9 cellular contexts compared by ENCODE assay signal in the genomic region with DNA sequence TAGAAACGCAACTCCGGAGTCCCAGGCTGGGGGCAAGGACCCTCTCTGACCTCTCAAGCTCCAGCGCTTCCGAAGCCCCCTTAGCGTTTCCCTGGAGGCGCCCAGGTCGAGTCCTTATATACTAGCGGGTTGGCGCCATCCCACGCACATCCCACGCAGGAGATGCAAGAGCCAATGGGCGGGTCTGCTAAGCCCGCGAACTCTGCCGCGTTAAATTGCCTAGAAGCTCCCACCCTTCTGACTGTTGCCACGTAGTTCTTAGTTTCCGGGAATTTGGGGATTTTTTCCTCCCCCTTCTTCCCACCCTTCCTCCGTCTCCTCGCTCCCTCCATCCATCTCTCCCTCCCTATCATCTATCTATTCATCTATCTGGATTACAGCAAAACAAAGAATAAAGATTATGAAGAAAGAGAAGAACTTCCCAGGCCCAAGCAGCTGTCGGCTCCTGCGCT. TPM values are rescaled to one million over a fixed set of nuclear protein-coding genes. Genes with fewer than 3 reads are reported as not detected.
DNase-seq lines count a peak whose midpoint lies in the region; ATAC-seq, FAIRE-seq and TF ChIP-seq lines count a peak whose summit lies in the region.
"Had no signal": no experiment of that assay in that cellular context is flagged by ENCODE, and none has a peak within 500 bp of the region (broad histone marks: within the 10 kb centered on the region; RNA-seq: fewer than 3 reads in every experiment).

A gene with protein sequence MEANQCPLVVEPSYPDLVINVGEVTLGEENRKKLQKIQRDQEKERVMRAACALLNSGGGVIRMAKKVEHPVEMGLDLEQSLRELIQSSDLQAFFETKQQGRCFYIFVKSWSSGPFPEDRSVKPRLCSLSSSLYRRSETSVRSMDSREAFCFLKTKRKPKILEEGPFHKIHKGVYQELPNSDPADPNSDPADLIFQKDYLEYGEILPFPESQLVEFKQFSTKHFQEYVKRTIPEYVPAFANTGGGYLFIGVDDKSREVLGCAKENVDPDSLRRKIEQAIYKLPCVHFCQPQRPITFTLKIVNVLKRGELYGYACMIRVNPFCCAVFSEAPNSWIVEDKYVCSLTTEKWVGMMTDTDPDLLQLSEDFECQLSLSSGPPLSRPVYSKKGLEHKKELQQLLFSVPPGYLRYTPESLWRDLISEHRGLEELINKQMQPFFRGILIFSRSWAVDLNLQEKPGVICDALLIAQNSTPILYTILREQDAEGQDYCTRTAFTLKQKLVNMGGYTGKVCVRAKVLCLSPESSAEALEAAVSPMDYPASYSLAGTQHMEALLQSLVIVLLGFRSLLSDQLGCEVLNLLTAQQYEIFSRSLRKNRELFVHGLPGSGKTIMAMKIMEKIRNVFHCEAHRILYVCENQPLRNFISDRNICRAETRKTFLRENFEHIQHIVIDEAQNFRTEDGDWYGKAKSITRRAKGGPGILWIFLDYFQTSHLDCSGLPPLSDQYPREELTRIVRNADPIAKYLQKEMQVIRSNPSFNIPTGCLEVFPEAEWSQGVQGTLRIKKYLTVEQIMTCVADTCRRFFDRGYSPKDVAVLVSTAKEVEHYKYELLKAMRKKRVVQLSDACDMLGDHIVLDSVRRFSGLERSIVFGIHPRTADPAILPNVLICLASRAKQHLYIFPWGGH (minus strand): TSS at position 90 of the 452 bp plus-strand sequence. CDS start 9,814 bp downstream, outside the sequence.

- DNase-seq in AG20443 (ENCODE audit: low spot score) (peak; percentile 96), NCI-H1105 (lab: John Stamatoyannopoulos, UW) (peak; percentile 94), bronchial epithelial cell (ENCODE audit: low read depth) (peak; percentile 17), iris pigment epithelial cell (ENCODE audit: low read depth) (peak; percentile 89), COR-L47 (lab: John Stamatoyannopoulos, UW) (no peak)
- peak; percentile 76 for DNase-seq in activated CD4-positive, CD25-positive, alpha-beta regulatory T cell treated with anti-CD3 and anti-CD28 coated beads, Interleukin-2, amount 50 U/mL, for 16 hours (ENCODE audit: low read depth, low spot score)
- peak; percentile 85 to 94 (median 88) for DNase-seq in stimulated activated CD4-positive, alpha-beta T cell treated with anti-CD3 and anti-CD28 coated beads, Interleukin-12 subunit alpha, Interleukin-12 subunit beta, amount 100 ng/mL, for 48 hours (ENCODE audit: low read depth in 2 of 3, low spot score in 1 of 3)

- peaks cover 12% of the 10 kb centered on the region for H3K27me3 ChIP-seq in bronchial epithelial cell (ENCODE audit: control insufficient read depth, insufficient read depth, low read length)

- H3K36me3 ChIP-seq in bronchial epithelial cell (ENCODE audit: control insufficient read depth, insufficient read depth, low read length), result no peaks in the 10 kb centered on the region

- H3K4me3 ChIP-seq in bronchial epithelial cell (ENCODE audit: low read depth, low read length), result peak within 1 kb of the TSS; percentile 29

- ATAC-seq in GM19397 (IDR thresholded peaks at IDR 0.05; ENCODE audit: unreplicated experiment), result peak; percentile 53
- ATAC-seq: HCT116 had no signal

- FAIRE-seq in bronchial epithelial cell (lab: Jason Lieb, UNC), result no peak

- TF ChIP-seq CTCF in bronchial epithelial cell (IDR thresholded peaks at IDR 0.05; ENCODE audit: insufficient read depth, low read length, severe bottlenecking), result no peak

RNA-seq across cellular contexts. Expression of the gene that starts here (rescaled TPM):
- total RNA-seq in bronchial epithelial cell, result 3.8 and 6.1 TPM in 2 replicates
